25 cellular contexts compared by ENCODE assay signal in genomic region chr5:144102979-144103378, GRCh38.
"Had no signal": no experiment of that assay in that cellular context is flagged by ENCODE, and none has a peak within 500 bp of the region (broad histone marks: within the 10 kb centered on the region; RNA-seq: fewer than 3 reads in every experiment).

No MANE protein-coding gene starts in this region.

- H3K4me1 Mint-ChIP-seq: naive B cell; natural killer cell; nephron progenitor cell; neural progenitor cell; stimulated activated naive B cell treated with anti-CD40 and anti-IgM and Interleukin-4, amounts not matched to agents 10 μg/mL and 1 μg/mL and 100 μg/mL, for 72 hours had no signal

- H3K9me3 Mint-ChIP-seq: natural killer cell, nephron progenitor cell, neural progenitor cell had no signal

- H3K27me3 ChIP-seq: neural progenitor cell, neutrophil, right lobe of liver, stomach, testis, thyroid gland, transverse colon, upper lobe of left lung, vagina had no signal

- H3K4me2 ChIP-seq: neural progenitor cell, smooth muscle cell had no signal

- H3K4me1 ChIP-seq: left ventricle myocardium inferior, neural progenitor cell, parathyroid adenoma, psoas muscle, right lobe of liver, testis, thyroid gland, transverse colon, upper lobe of left lung, vagina had no signal

- DNase-seq: islet precursor cell; left ventricle myocardium inferior; mesendoderm; naive B cell; natural killer cell; nephron progenitor cell; occipital lobe; psoas muscle; right lobe of liver; stimulated activated CD4-positive, alpha-beta T cell treated with anti-CD3 and anti-CD28 coated beads, Interleukin-1b, Interleukin-23, amount 100 ng/mL, for 48 hours; stimulated activated CD4-positive, alpha-beta T cell treated with anti-CD3 and anti-CD28 coated beads, Interleukin-4, amount 100 ng/mL, for 1 hour; stimulated activated naive B cell treated with anti-CD40 and anti-IgM and Interleukin-4, amounts not matched to agents 10 μg/mL and 1 μg/mL and 100 μg/mL, for 72 hours; stimulated activated naive CD8-positive, alpha-beta T cell treated with anti-CD3 and anti-CD28 coated beads, Interleukin-15, Interleukin-2, amounts not matched to agents 100 U/mL and 50 U/mL, for 24 hours; stomach; testis; thyroid gland; transverse colon; upper lobe of left lung had no signal

- H3K9me3 ChIP-seq: left ventricle myocardium inferior, neutrophil, psoas muscle, right lobe of liver, stomach, testis, thyroid gland, transverse colon, upper lobe of left lung, vagina had no signal

- H3K27ac ChIP-seq: left ventricle myocardium inferior, neural progenitor cell, neutrophil, parathyroid adenoma, psoas muscle, right lobe of liver, stomach, testis, thyroid gland, transverse colon, upper lobe of left lung, vagina had no signal

- H3K36me3 Mint-ChIP-seq: mesothelial cell of epicardium; naive B cell; natural killer cell; neural progenitor cell; stimulated activated naive B cell treated with anti-CD40 and anti-IgM and Interleukin-4, amounts not matched to agents 10 μg/mL and 1 μg/mL and 100 μg/mL, for 72 hours had no signal

- H3K4me3 Mint-ChIP-seq: mesothelial cell of epicardium; naive B cell; natural killer cell; nephron progenitor cell; neural progenitor cell; stimulated activated naive B cell treated with anti-CD40 and anti-IgM and Interleukin-4, amounts not matched to agents 10 μg/mL and 1 μg/mL and 100 μg/mL, for 72 hours had no signal

- H2AFZ ChIP-seq: parathyroid adenoma had no signal

- H3K79me2 ChIP-seq: parathyroid adenoma had no signal

- ATAC-seq: natural killer cell; psoas muscle; right lobe of liver; stimulated activated naive B cell treated with anti-CD40 and anti-IgM and Interleukin-4, amounts not matched to agents 10 μg/mL and 1 μg/mL and 100 μg/mL, for 72 hours; stimulated activated naive CD8-positive, alpha-beta T cell treated with anti-CD3 and anti-CD28 coated beads, Interleukin-15, Interleukin-2, amounts not matched to agents 100 U/mL and 50 U/mL, for 24 hours had no signal

- H3K9ac ChIP-seq: neural progenitor cell, parathyroid adenoma had no signal

- H3K4me3 ChIP-seq: left ventricle myocardium inferior, lung, neural progenitor cell, psoas muscle, right lobe of liver, smooth muscle cell, stomach, testis, thyroid gland, transverse colon, upper lobe of left lung, vagina had no signal

- H3K36me3 ChIP-seq: left ventricle myocardium inferior, neural progenitor cell, neutrophil, right lobe of liver, stomach, thyroid gland, transverse colon, upper lobe of left lung, vagina had no signal

- H3K27ac Mint-ChIP-seq: mesothelial cell of epicardium; naive B cell; natural killer cell; nephron progenitor cell; neural progenitor cell; stimulated activated naive B cell treated with anti-CD40 and anti-IgM and Interleukin-4, amounts not matched to agents 10 μg/mL and 1 μg/mL and 100 μg/mL, for 72 hours had no signal
